19 cellular contexts compared by ENCODE assay signal in genomic region chr5:132298305-132298704, GRCh38.
DNase-seq lines count a peak whose midpoint lies in the region; ATAC-seq and TF ChIP-seq lines count a peak whose summit lies in the region.
"Had no signal": no experiment of that assay in that cellular context is flagged by ENCODE, and none has a peak within 500 bp of the region (broad histone marks: within the 10 kb centered on the region; RNA-seq: fewer than 3 reads in every experiment).

No MANE protein-coding gene starts in this region.

- H3K27ac ChIP-seq in neutrophil, result peak overlapping the region; percentile 99
- H3K27ac ChIP-seq: testis had no signal

- TF ChIP-seq CTCF in NB4 (IDR thresholded peaks at IDR 0.05; ENCODE audit: low read depth, low read length) (no peak), cardiac fibroblast (IDR thresholded peaks at IDR 0.05; ENCODE audit: low read depth, low read length) (no peak), neutrophil (IDR thresholded peaks at IDR 0.05) (no peak)

- H3K9me3 Mint-ChIP-seq in effector memory CD8-positive, alpha-beta T cell, result no peaks in the 10 kb centered on the region
- H3K9me3 Mint-ChIP-seq: immature natural killer cell had no signal

- no peaks in the 10 kb centered on the region for H3K27me3 ChIP-seq in neutrophil
- H3K27me3 ChIP-seq: BE2C, testis had no signal

- H3K4me1 Mint-ChIP-seq in effector memory CD8-positive, alpha-beta T cell (ENCODE audit: low read depth in 2 of 2), result peaks cover 13 to 16% of the 10 kb centered on the region in 2 donors

- H3K36me3 ChIP-seq in neutrophil, result peaks cover 18% of the 10 kb centered on the region
- H3K36me3 ChIP-seq: BE2C had no signal

- H3K9me3 ChIP-seq in neutrophil, result no peaks in the 10 kb centered on the region
- H3K9me3 ChIP-seq: BE2C, testis had no signal

- H3K4me3 ChIP-seq in NB4 (ENCODE audit: low read depth, low read length), result peak overlapping the region; percentile 56
- no peak overlapping the region for H3K4me3 ChIP-seq in cardiac fibroblast (replicated peaks in 1 of 2; ENCODE audit: low read depth in 2 of 2, low read length in 2 of 2)
- peak overlapping the region; percentile 83 to 84 for H3K4me3 ChIP-seq in neutrophil (ENCODE audit: low read depth in 1 of 2, low read length in 1 of 2)
- H3K4me3 ChIP-seq: testis had no signal

- no peak for TF ChIP-seq POLR2A in NB4 (IDR thresholded peaks at IDR 0.05; ENCODE audit: extremely low read depth, insufficient read length)

- no peaks in the 10 kb centered on the region for H3K36me3 Mint-ChIP-seq in effector memory CD8-positive, alpha-beta T cell (ENCODE audit: insufficient read depth)
- H3K36me3 Mint-ChIP-seq: activated CD8-positive, alpha-beta memory T cell treated with anti-CD3 and anti-CD28 coated beads, Interleukin-2, amount 10 ng/mL, durations not matched to agents 7 days and 5 days; immature natural killer cell had no signal

- H3K4me1 ChIP-seq in neutrophil (ENCODE audit: control insufficient read depth in 1 of 2, insufficient read depth in 1 of 2, low read depth in 1 of 2, low read length in 1 of 2), result peaks cover 67 to 72% of the 10 kb centered on the region in 2 experiments

- H3K27ac Mint-ChIP-seq in effector memory CD8-positive, alpha-beta T cell, result no peak overlapping the region
- H3K27ac Mint-ChIP-seq: activated CD8-positive, alpha-beta memory T cell treated with anti-CD3 and anti-CD28 coated beads, Interleukin-2, amount 10 ng/mL, durations not matched to agents 7 days and 5 days; immature natural killer cell had no signal

- peaks cover 0 to 22% of the 10 kb centered on the region in 2 donors for H3K27me3 Mint-ChIP-seq in effector memory CD8-positive, alpha-beta T cell
- H3K27me3 Mint-ChIP-seq: activated CD8-positive, alpha-beta memory T cell treated with anti-CD3 and anti-CD28 coated beads, Interleukin-2, amount 10 ng/mL, durations not matched to agents 7 days and 5 days had no signal

- ATAC-seq in GM21619 (IDR thresholded peaks at IDR 0.05; ENCODE audit: unreplicated experiment) (no peak), HG03432 (IDR thresholded peaks at IDR 0.05; ENCODE audit: unreplicated experiment) (no peak), GM21825 (IDR thresholded peaks at IDR 0.05; ENCODE audit: unreplicated experiment) (no peak)
- no peak for ATAC-seq in effector memory CD8-positive, alpha-beta T cell (replicated peaks)
- ATAC-seq: activated CD8-positive, alpha-beta memory T cell treated with anti-CD3 and anti-CD28 coated beads, Interleukin-2, amount 10 ng/mL, durations not matched to agents 7 days and 5 days had no signal

- DNase-seq in GF-D8 (lab: John Stamatoyannopoulos, UW) (peak; percentile 9), NB4 (ENCODE audit: low read depth) (peak; percentile 73), cardiac fibroblast (ENCODE audit: low read depth in 2 of 2) (peak; percentile 28 to 62)
- DNase-seq in effector memory CD8-positive, alpha-beta T cell, result no peak
- DNase-seq: activated CD8-positive, alpha-beta memory T cell treated with anti-CD3 and anti-CD28 coated beads, Interleukin-2, amount 10 ng/mL, durations not matched to agents 7 days and 5 days; activated effector memory CD4-positive, alpha-beta T cell treated with anti-CD3 and anti-CD28 coated beads, Interleukin-2, amount 50 U/mL, for 16 hours; amygdala; BE2C; H7; immature natural killer cell; Karpas-422; NCI-H1436 treated with DMSO at 0.1 percent for 48 hours; SHP77 treated with DMSO at 0.1 percent for 48 hours; T-helper 9 cell; testis had no signal

- H3K4me3 Mint-ChIP-seq in effector memory CD8-positive, alpha-beta T cell, result no peak overlapping the region
- H3K4me3 Mint-ChIP-seq: activated CD8-positive, alpha-beta memory T cell treated with anti-CD3 and anti-CD28 coated beads, Interleukin-2, amount 10 ng/mL, durations not matched to agents 7 days and 5 days; immature natural killer cell had no signal

Comparison
In these comparisons a context has a peak if more than half of its experiments do, and no peak if none do; other contexts are left out.
1. DNase-seq: peak in GF-D8 (single experiment), NB4 (single experiment) and cardiac fibroblast (2 of 2); none in effector memory CD8-positive, alpha-beta T cell (0 of 3).
2. H3K4me3 ChIP-seq: peak in NB4 (single experiment) and neutrophil (2 of 2); none in cardiac fibroblast (0 of 2).